30 cellular contexts compared by ENCODE assay signal in the genomic region with DNA sequence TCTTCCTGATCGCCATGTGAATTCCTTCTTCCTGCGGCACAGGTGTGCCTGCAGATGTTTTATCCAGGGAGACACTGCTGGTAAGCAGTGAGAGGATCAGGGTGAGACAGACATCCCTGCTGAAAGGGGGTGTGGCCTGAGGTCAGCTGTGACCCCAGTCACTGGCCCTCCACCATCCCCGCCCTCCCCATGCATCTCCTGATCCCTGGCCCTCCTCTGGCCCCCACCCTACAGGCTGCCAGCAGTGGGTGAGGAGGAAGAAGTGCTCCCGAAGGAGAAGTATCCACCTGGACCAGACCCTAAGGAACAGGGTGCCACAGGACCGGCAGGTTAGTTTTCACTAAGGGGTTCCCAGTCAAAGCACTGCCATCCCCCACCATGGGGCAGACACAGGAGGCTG.
"Had no signal": no experiment of that assay in that cellular context is flagged by ENCODE, and none has a peak within 500 bp of the region (broad histone marks: within the 10 kb centered on the region; RNA-seq: fewer than 3 reads in every experiment).

No MANE protein-coding gene starts in this region.

- H3K4me1 ChIP-seq: esophagus muscularis mucosa, foreskin keratinocyte, heart right ventricle, pancreas, psoas muscle, testis, transverse colon, uterus had no signal

- H3K27me3 ChIP-seq: pancreas, testis, transverse colon had no signal

- H3K4me1 Mint-ChIP-seq: activated CD4-positive, alpha-beta memory T cell treated with anti-CD3 and anti-CD28 coated beads, Interleukin-2, amount 10 ng/mL, durations not matched to agents 7 days and 5 days; activated CD4-positive, alpha-beta T cell treated with anti-CD3 and anti-CD28 coated beads, Interleukin-2, amount 10 ng/mL, durations not matched to agents 7 days and 5 days; naive B cell; stimulated activated naive B cell treated with anti-CD40 and anti-IgM and Interleukin-4, amounts not matched to agents 10 μg/mL and 1 μg/mL and 100 μg/mL, for 72 hours had no signal

- H3K27ac Mint-ChIP-seq: activated CD4-positive, alpha-beta memory T cell treated with anti-CD3 and anti-CD28 coated beads, Interleukin-2, amount 10 ng/mL, durations not matched to agents 7 days and 5 days; activated CD4-positive, alpha-beta T cell treated with anti-CD3 and anti-CD28 coated beads, Interleukin-2, amount 10 ng/mL, durations not matched to agents 7 days and 5 days; activated T-cell treated with anti-CD3 and anti-CD28 coated beads, Interleukin-2, amount 50 U/mL, for 24 hours; mesothelial cell of epicardium; nephron progenitor cell; stimulated activated naive B cell treated with anti-CD40 and anti-IgM and Interleukin-4, amounts not matched to agents 10 μg/mL and 1 μg/mL and 100 μg/mL, for 72 hours had no signal

- H3K4me2 ChIP-seq: smooth muscle cell had no signal

- H3K36me3 ChIP-seq: esophagus muscularis mucosa, heart right ventricle, pancreas, transverse colon, uterus had no signal

- H3K36me3 Mint-ChIP-seq: mesothelial cell of epicardium; naive B cell; stimulated activated naive B cell treated with anti-CD40 and anti-IgM and Interleukin-4, amounts not matched to agents 10 μg/mL and 1 μg/mL and 100 μg/mL, for 72 hours had no signal

- ATAC-seq: foreskin keratinocyte; heart right ventricle; left ventricle myocardium superior; pancreas; psoas muscle; stimulated activated naive B cell treated with anti-CD40 and anti-IgM and Interleukin-4, amounts not matched to agents 10 μg/mL and 1 μg/mL and 100 μg/mL, for 72 hours had no signal

- H3K4me3 Mint-ChIP-seq: activated CD4-positive, alpha-beta memory T cell treated with anti-CD3 and anti-CD28 coated beads, Interleukin-2, amount 10 ng/mL, durations not matched to agents 7 days and 5 days; activated CD4-positive, alpha-beta T cell treated with anti-CD3 and anti-CD28 coated beads, Interleukin-2, amount 10 ng/mL, durations not matched to agents 7 days and 5 days; activated T-cell treated with anti-CD3 and anti-CD28 coated beads, Interleukin-2, amount 50 U/mL, for 24 hours; mesothelial cell of epicardium; naive B cell; nephron progenitor cell; stimulated activated naive B cell treated with anti-CD40 and anti-IgM and Interleukin-4, amounts not matched to agents 10 μg/mL and 1 μg/mL and 100 μg/mL, for 72 hours had no signal

- H3K9me3 ChIP-seq: esophagus muscularis mucosa, heart right ventricle, pancreas, psoas muscle, testis, transverse colon, uterus had no signal

- H3K9me3 Mint-ChIP-seq: activated CD4-positive, alpha-beta memory T cell treated with anti-CD3 and anti-CD28 coated beads, Interleukin-2, amount 10 ng/mL, durations not matched to agents 7 days and 5 days; activated CD4-positive, alpha-beta T cell treated with anti-CD3 and anti-CD28 coated beads, Interleukin-2, amount 10 ng/mL, durations not matched to agents 7 days and 5 days; activated T-cell treated with anti-CD3 and anti-CD28 coated beads, Interleukin-2, amount 50 U/mL, for 24 hours; mesothelial cell of epicardium; nephron progenitor cell; stimulated activated naive B cell treated with anti-CD40 and anti-IgM and Interleukin-4, amounts not matched to agents 10 μg/mL and 1 μg/mL and 100 μg/mL, for 72 hours had no signal

- H3K27ac ChIP-seq: esophagus muscularis mucosa, foreskin keratinocyte, heart right ventricle, pancreas, psoas muscle, testis, transverse colon, uterus had no signal

- H3K4me3 ChIP-seq: esophagus muscularis mucosa, heart right ventricle, pancreas, psoas muscle, smooth muscle cell, testis, transverse colon, uterus had no signal

- DNase-seq: activated CD4-positive, alpha-beta memory T cell treated with anti-CD3 and anti-CD28 coated beads, Interleukin-2, amount 10 ng/mL, durations not matched to agents 7 days and 5 days; activated CD4-positive, alpha-beta T cell treated with anti-CD3 and anti-CD28 coated beads for 1 hour; activated CD4-positive, alpha-beta T cell treated with anti-CD3 and anti-CD28 coated beads, Interleukin-2, amount 10 ng/mL, durations not matched to agents 7 days and 5 days; activated CD8-positive, alpha-beta memory T cell treated with anti-CD3 and anti-CD28 coated beads, Interleukin-2, amount 50 U/mL, for 48 hours; activated gamma-delta T cell; activated naive CD4-positive, alpha-beta T cell treated with anti-CD3 and anti-CD28 coated beads, Interleukin-2, amount 50 U/mL, for 16 hours; activated T-cell treated with anti-CD3 and anti-CD28 coated beads, Interleukin-2, amount 50 U/mL, for 24 hours; amniotic stem cell; central memory CD4-positive, alpha-beta T cell; dermis blood vessel endothelial cell; effector CD4-positive, alpha-beta T cell; foreskin keratinocyte; heart right ventricle; left ventricle myocardium superior; mammary epithelial cell; naive B cell; nephron progenitor cell; nucleus accumbens; psoas muscle; stimulated activated CD4-positive, alpha-beta T cell treated with anti-CD3 and anti-CD28 coated beads, Interleukin-15, amount 100 ng/mL, for 24 hours; stimulated activated CD4-positive, alpha-beta T cell treated with anti-CD3 and anti-CD28 coated beads, Interleukin-2, amount 100 ng/mL, for 24 hours; stimulated activated naive B cell treated with anti-CD40 and anti-IgM and Interleukin-4, amounts not matched to agents 10 μg/mL and 1 μg/mL and 100 μg/mL, for 72 hours; T-helper 2 cell; testis; transverse colon; uterus had no signal
